11 cellular contexts compared by ENCODE assay signal in genomic region chr11:31813961-31814868, GRCh38. TPM values are rescaled to one million over a fixed set of nuclear protein-coding genes. Genes with fewer than 3 reads are reported as not detected.
DNase-seq lines count a peak whose midpoint lies in the region; ATAC-seq and TF ChIP-seq lines count a peak whose summit lies in the region.
"Had no signal": no experiment of that assay in that cellular context is flagged by ENCODE, and none has a peak within 500 bp of the region (broad histone marks: within the 10 kb centered on the region; RNA-seq: fewer than 3 reads in every experiment).

No MANE protein-coding gene starts in this region.

- intact Hi-C loops in activated CD4-positive, alpha-beta T cell treated with anti-CD3 and anti-CD28 coated beads for 36 hours (cut with DNase I, micrococcal nuclease), result loop anchor here (5.0 to 10.0 kb wide), 3 partner anchors 278 to 419 kb away; partner anchors contain the start of genes ELP4 (in 1 of the 2), IMMP1L (in 1 of the 2) and RCN1 (in 1 of the 2)
- intact Hi-C loops in spleen (cut with DNase I; ENCODE audit: low total_unique reads), result no loop called here

- H3K9me3 ChIP-seq in T-helper 17 cell (ENCODE audit: control insufficient read depth, low read length, poor library complexity, severe bottlenecking), result no peaks in the 10 kb centered on the region
- peaks cover 0 to 18% (median 0%) of the 10 kb centered on the region in 8 donors for H3K9me3 ChIP-seq in spleen
- no peaks in the 10 kb centered on the region for H3K9me3 ChIP-seq in smooth muscle cell (replicated peaks; ENCODE audit: low read depth)

- WGBS in spleen, 5 donors, result 4 to 6% (median 5%) methylated on average over 22 to 53 of the region's 53 CpGs
- under 1% methylated on average over 45 of the region's 53 CpGs for WGBS in smooth muscle cell (ENCODE audit: low lambda C conversion rate)

- peak overlapping the region; percentile 13 for H3K4me3 ChIP-seq in iPS-11a (ENCODE audit: low read depth, low read length)
- H3K4me3 ChIP-seq in spleen, result peak overlapping the region in 6 of 8 donors; percentile 5 to 70 (median 41)
- no peak overlapping the region for H3K4me3 ChIP-seq in smooth muscle cell

- no peak for DNase-seq in activated CD4-positive, alpha-beta T cell treated with anti-CD3 and anti-CD28 coated beads for 36 hours
- DNase-seq in activated CD4-positive, alpha-beta T cell treated with anti-CD3 and anti-CD28 coated beads for 1 hour, result no peak
- DNase-seq in T-helper 17 cell, result no peak
- peak; percentile 67 for DNase-seq in spleen
- no peak for DNase-seq in AG08395 (ENCODE audit: low spot score)
- no peak for DNase-seq in smooth muscle cell (lab: John Stamatoyannopoulos, UW; ENCODE audit: unreplicated experiment)
- no peak for DNase-seq in H4 (ENCODE audit: low spot score)
- DNase-seq: NCI-H1048 had no signal

- no peaks in the 10 kb centered on the region for H3F3A ChIP-seq in smooth muscle cell (ENCODE audit: low read depth)

- POLR2A ChIA-PET in activated CD4-positive, alpha-beta T cell treated with anti-CD3 and anti-CD28 coated beads for 36 hours (lab: Charles Lee), result no interaction called here

- H2AFZ ChIP-seq in smooth muscle cell (ENCODE audit: low read depth), result no peak overlapping the region

- H3K9ac ChIP-seq in smooth muscle cell (ENCODE audit: low read depth), result no peak overlapping the region

- H3K36me3 ChIP-seq in spleen (no peaks in the 10 kb centered on the region), smooth muscle cell (ENCODE audit: low read depth) (no peaks in the 10 kb centered on the region)

- H3K27ac ChIP-seq in spleen (no peak overlapping the region), smooth muscle cell (ENCODE audit: low read depth) (no peak overlapping the region)
- H3K27ac ChIP-seq: SK-N-MC had no signal

- no peaks in the 10 kb centered on the region for H3K9me3 Mint-ChIP-seq in activated CD4-positive, alpha-beta T cell treated with anti-CD3 and anti-CD28 coated beads for 36 hours (ENCODE audit: low read depth)

- H3K27me3 ChIP-seq in spleen (replicated peaks in 1 of 7) (peaks cover 24 to 100% (median 99%) of the 10 kb centered on the region in 7 donors), smooth muscle cell (ENCODE audit: low read depth) (peaks cover 100% of the 10 kb centered on the region)

- no peaks in the 10 kb centered on the region for H3K79me2 ChIP-seq in smooth muscle cell (ENCODE audit: low read depth)

- H3K4me3 Mint-ChIP-seq in activated CD4-positive, alpha-beta T cell treated with anti-CD3 and anti-CD28 coated beads for 36 hours, result peak overlapping the region; percentile 51
- H3K4me3 Mint-ChIP-seq in T-helper 17 cell, result peak overlapping the region; percentile 91

- H3K27me3 Mint-ChIP-seq in activated CD4-positive, alpha-beta T cell treated with anti-CD3 and anti-CD28 coated beads for 36 hours, result peaks cover 57% of the 10 kb centered on the region
- peaks cover 64% of the 10 kb centered on the region for H3K27me3 Mint-ChIP-seq in T-helper 17 cell

- CTCF ChIA-PET in activated CD4-positive, alpha-beta T cell treated with anti-CD3 and anti-CD28 coated beads for 36 hours (lab: Charles Lee), result no interaction called here

- no peak for ATAC-seq in activated CD4-positive, alpha-beta T cell treated with anti-CD3 and anti-CD28 coated beads for 36 hours
- no peak for ATAC-seq in T-helper 17 cell

- TF ChIP-seq POLR2A in spleen (IDR thresholded peaks at IDR 0.05), result no peak

- H3K27ac Mint-ChIP-seq in activated CD4-positive, alpha-beta T cell treated with anti-CD3 and anti-CD28 coated beads for 36 hours, result no peak overlapping the region
- H3K27ac Mint-ChIP-seq in T-helper 17 cell, result peak overlapping the region; percentile 84

- H3K4me1 Mint-ChIP-seq in activated CD4-positive, alpha-beta T cell treated with anti-CD3 and anti-CD28 coated beads for 36 hours, result peaks cover 47% of the 10 kb centered on the region
- H3K4me1 Mint-ChIP-seq in T-helper 17 cell, result peaks cover 34% of the 10 kb centered on the region

- H4K20me1 ChIP-seq in smooth muscle cell (ENCODE audit: low read depth), result peaks cover 12% of the 10 kb centered on the region

- no peak overlapping the region for H3K4me2 ChIP-seq in smooth muscle cell

- H3K4me1 ChIP-seq in spleen (peaks cover 66 to 94% (median 91%) of the 10 kb centered on the region in 6 donors), smooth muscle cell (ENCODE audit: low read depth) (peaks cover 77% of the 10 kb centered on the region)

- TF ChIP-seq CTCF in spleen (IDR thresholded peaks at IDR 0.05 in 8 of 11, conservative IDR thresholded peaks at IDR 0.05 in 3 of 11) (no peak), smooth muscle cell (IDR thresholded peaks at IDR 0.05; ENCODE audit: borderline replicate concordance, insufficient read depth, poor library complexity, severe bottlenecking) (no peak)

- no peaks in the 10 kb centered on the region for H3K36me3 Mint-ChIP-seq in activated CD4-positive, alpha-beta T cell treated with anti-CD3 and anti-CD28 coated beads for 36 hours (ENCODE audit: low read depth)
- H3K36me3 Mint-ChIP-seq in T-helper 17 cell (ENCODE audit: low read depth), result peaks cover 10% of the 10 kb centered on the region

RNA-seq across cellular contexts. Expression of gene PAX6, which starts 3.1 kb away (rescaled TPM):
- total RNA-seq in activated CD4-positive, alpha-beta T cell treated with anti-CD3 and anti-CD28 coated beads for 36 hours, result under 1 TPM in 1 of 2 experiments, not detected in 1; 0.07 TPM
- total RNA-seq in T-helper 17 cell (not detected), spleen (not detected), smooth muscle cell (not detected in 2 replicates)
- polyA plus RNA-seq in spleen (under 1 TPM in 2 of 3 donors, not detected in 1; 0.02 to 0.05 TPM), smooth muscle cell (0.31 TPM in 1 of 2 replicates, not detected in the other)
- total RNA-seq in H4 (2014; rRNA removed; shearing (Covaris generic)), result 0.06 and 0.21 TPM in 2 replicates
- total RNA-seq: fibroblast of lung had no signal
